ENCODE assay signal across 26 cellular contexts in the genomic region with DNA sequence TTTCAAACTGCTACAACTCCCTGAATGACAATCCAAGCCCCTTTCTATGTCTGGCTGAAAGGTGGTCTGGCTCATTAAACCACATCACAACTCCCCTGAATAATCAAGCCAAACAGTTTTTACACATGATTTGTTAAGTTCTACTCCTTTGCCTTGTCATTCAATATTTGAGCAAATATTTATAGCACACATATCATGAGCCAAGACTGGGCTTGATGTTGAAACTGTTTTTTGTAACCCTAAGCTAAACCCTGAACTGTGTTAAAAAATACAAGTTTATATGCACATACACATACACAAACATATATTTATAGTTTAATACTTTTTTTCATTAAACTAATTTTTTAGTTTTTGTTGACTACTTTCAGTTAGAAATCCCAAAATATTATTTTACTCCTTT.
A peak's percentile ranks its signal among the peaks of the same experiment; 100 is the strongest.
DNase-seq lines count a peak whose midpoint lies in the region; ATAC-seq and TF ChIP-seq lines count a peak whose summit lies in the region.
"Had no signal": no experiment of that assay in that cellular context is flagged by ENCODE, and none has a peak within 500 bp of the region (broad histone marks: within the 10 kb centered on the region; RNA-seq: fewer than 3 reads in every experiment).

No MANE protein-coding gene starts in this region.

- intact Hi-C loops in cardiac septum (cut with DNase I): no loop called here

- DNase-seq in NCI-H2171 treated with DMSO at 0.1 percent for 48 hours (lab: John Stamatoyannopoulos, UW) (peak; percentile 17), NCI-H2171 (lab: John Stamatoyannopoulos, UW) (no peak), WTC11 (ENCODE audit: low spot score) (no peak), left kidney (ENCODE audit: low read depth, low spot score) (peak; percentile 67), NCI-H446 (lab: John Stamatoyannopoulos, UW) (no peak), cardiac septum (ENCODE audit: low spot score) (no peak)
- DNase-seq: 8988T; CD4-positive, CD25-positive, alpha-beta regulatory T cell; COR-L47; DMS 273 treated with DMSO at 0.1 percent for 48 hours; DND-41; GDM1; GOT3; NCI-H1105 treated with DMSO at 0.1 percent for 48 hours; NCI-H1694 treated with DMSO at 0.1 percent for 48 hours; NCI-H2227 treated with DMSO at 0.1 percent for 48 hours; NCI-H524 treated with DMSO at 0.1 percent for 48 hours; NK-92 treated with Interleukin-12 subunit alpha and Interleukin-12 subunit beta, amount 100 ng/mL, for 24 hours; OCI-M1; SHP77 had no signal

- H3K4me3 ChIP-seq in skeletal muscle tissue (ENCODE audit: low read length in 3 of 3): no peak overlapping the region
- H3K4me3 ChIP-seq: K562, SK-N-MC had no signal

- H3K9me3 Mint-ChIP-seq in WTC11: no peaks in the 10 kb centered on the region

- no peaks in the 10 kb centered on the region for H3K27me3 Mint-ChIP-seq in WTC11 (ENCODE audit: low read depth)
- H3K27me3 Mint-ChIP-seq: B cell; CD4-positive, CD25-positive, alpha-beta regulatory T cell had no signal

- CTCF ChIA-PET in WTC11 (lab: Charles Lee): no interaction called here

- ATAC-seq in WTC11 (no peak), GM21526 (IDR thresholded peaks at IDR 0.05; ENCODE audit: low FRiP score, unreplicated experiment) (no peak)
- ATAC-seq: HCT116, K562 had no signal

- H3K27me3 ChIP-seq in skeletal muscle tissue (ENCODE audit: control insufficient read depth in 3 of 3, insufficient read depth in 3 of 3, low read length in 3 of 3): no peaks in the 10 kb centered on the region

- peak overlapping the region; percentile 51; the same call in 1 of the 2 replicates for H3K27ac Mint-ChIP-seq in WTC11
- H3K27ac Mint-ChIP-seq: B cell; CD4-positive, CD25-positive, alpha-beta regulatory T cell had no signal

- H3K27ac ChIP-seq in skeletal muscle tissue (ENCODE audit: low read depth, low read length): no peak overlapping the region
- H3K27ac ChIP-seq: SK-N-MC had no signal

- H3K9ac ChIP-seq in skeletal muscle tissue (ENCODE audit: low read depth in 1 of 3, low read length in 3 of 3): peak overlapping the region in 2 of 3 donors; percentile 8 to 40

- H3K4me1 ChIP-seq in skeletal muscle tissue (ENCODE audit: control insufficient read depth in 3 of 3, insufficient read depth in 3 of 3, low read length in 3 of 3): peaks cover 11 to 29% (median 23%) of the 10 kb centered on the region in 3 donors

- peaks cover 32% of the 10 kb centered on the region for H3K4me1 Mint-ChIP-seq in WTC11

- no peaks in the 10 kb centered on the region for H3K9me3 ChIP-seq in skeletal muscle tissue (ENCODE audit: control insufficient read depth in 3 of 3, low read length in 3 of 3)

- TF ChIP-seq CTCF in WTC11 (IDR thresholded peaks at IDR 0.05): no peak

- H3K36me3 Mint-ChIP-seq in WTC11: no peaks in the 10 kb centered on the region

- no peaks in the 10 kb centered on the region for H3K36me3 ChIP-seq in skeletal muscle tissue (ENCODE audit: control insufficient read depth in 3 of 3, insufficient read depth in 3 of 3, low read length in 3 of 3)

- no peak overlapping the region for H3K4me3 Mint-ChIP-seq in WTC11
- H3K4me3 Mint-ChIP-seq: B cell; CD4-positive, CD25-positive, alpha-beta regulatory T cell had no signal

- POLR2A ChIA-PET in WTC11 (lab: Charles Lee): no interaction called here

TF ChIP-seq in WTC11, 78 proteins besides CTCF, POLR2A, EP300 and RAD21:
- TF ChIP-seq JUN (CRISPR knock-in tag; IDR thresholded peaks at IDR 0.05) (no peak), STAT6 (CRISPR knock-in tag; conservative IDR thresholded peaks at IDR 0.05; ENCODE audit: low read depth) (no peak), ZNF416 (CRISPR knock-in tag; IDR thresholded peaks at IDR 0.05) (no peak), KAT7 (CRISPR knock-in tag; IDR thresholded peaks at IDR 0.05; ENCODE audit: borderline replicate concordance) (no peak), SP1 (CRISPR knock-in tag; conservative IDR thresholded peaks at IDR 0.05) (no peak), TP53 (CRISPR knock-in tag; IDR thresholded peaks at IDR 0.05) (no peak), NFYB (CRISPR knock-in tag; conservative IDR thresholded peaks at IDR 0.05; ENCODE audit: low read depth) (no peak), E2F1 (CRISPR knock-in tag; IDR thresholded peaks at IDR 0.05) (no peak), ELF4 (CRISPR knock-in tag; IDR thresholded peaks at IDR 0.05; ENCODE audit: low read depth) (no peak), JAZF1 (CRISPR knock-in tag; IDR thresholded peaks at IDR 0.05) (no peak), IRF1 (CRISPR knock-in tag; IDR thresholded peaks at IDR 0.05) (no peak), GABPB1 (CRISPR knock-in tag; IDR thresholded peaks at IDR 0.05) (no peak)
TF ChIP-seq in WTC11: peak in this region for 0.

Comparison
In these comparisons a context has a peak if more than half of its experiments do, and no peak if none do; other contexts are left out.
1. DNase-seq: peak in NCI-H2171 treated with DMSO at 0.1 percent for 48 hours (single experiment) and left kidney (single experiment); none in NCI-H2171 (single experiment), WTC11 (single experiment), NCI-H446 (0 of 2) and cardiac septum (single experiment).